In genomic region chr17:66413564-66414520, GRCh38 we compare ENCODE assay signal across 1 cellular context.
TF ChIP-seq lines count a peak whose summit lies in the region.

No MANE protein-coding gene starts in this region.

TF ChIP-seq in K562, 482 proteins besides CTCF, POLR2A, EP300 and RAD21 (continued from another document and continues in another):
- TF ChIP-seq CTCFL (IDR thresholded peaks at IDR 0.05; ENCODE audit: borderline replicate concordance, insufficient read depth, low read depth, low read length, poor library complexity, severe bottlenecking) (no peak), ZNF766 (CRISPR knock-in tag; conservative IDR thresholded peaks at IDR 0.05) (peak; percentile 73), TFAP4 (CRISPR knock-in tag; IDR thresholded peaks at IDR 0.05; ENCODE audit: borderline replicate concordance) (no peak), NELFE (IDR thresholded peaks at IDR 0.05; ENCODE audit: insufficient read depth, insufficient read length) (no peak), CHD2 (IDR thresholded peaks at IDR 0.05; ENCODE audit: low read depth, low read length) (peak; percentile 67; the same call in 1 of the 2 replicates), MYNN (IDR thresholded peaks at IDR 0.05) (no peak), MYNN (CRISPR knock-in tag; IDR thresholded peaks at IDR 0.05) (no peak), JUNB (CRISPR knock-in tag; conservative IDR thresholded peaks at IDR 0.05) (no peak), ATF7 (IDR thresholded peaks at IDR 0.05) (peak; percentile 65), ZNF592 (IDR thresholded peaks at IDR 0.05) (no peak), KDM2B (CRISPR knock-in tag; IDR thresholded peaks at IDR 0.05) (no peak), ZNF444 (CRISPR knock-in tag; IDR thresholded peaks at IDR 0.05) (no peak), POLR2AphosphoS2 (IDR thresholded peaks at IDR 0.05; ENCODE audit: low read length) (no peak), ZNF217 (CRISPR knock-in tag; IDR thresholded peaks at IDR 0.05) (no peak), RHOXF2B (CRISPR knock-in tag; conservative IDR thresholded peaks at IDR 0.05) (no peak), RFX5 (IDR thresholded peaks at IDR 0.05; ENCODE audit: low read depth, low read length) (no peak), RFX1 (IDR thresholded peaks at IDR 0.05) (peak; percentile 12; the same call in 1 of the 2 replicates), PPARD (CRISPR knock-in tag; IDR thresholded peaks at IDR 0.05) (no peak), CSDE1 (IDR thresholded peaks at IDR 0.05) (no peak), ETV1 (tag; conservative IDR thresholded peaks at IDR 0.05; ENCODE audit: low read depth) (no peak), SIX5 (IDR thresholded peaks at IDR 0.05; ENCODE audit: borderline replicate concordance in 1 of 2, insufficient read depth in 1 of 2, low read depth in 1 of 2, low read length in 2 of 2) (no peak), HNRNPK (IDR thresholded peaks at IDR 0.05; ENCODE audit: low read depth, low read length, poor library complexity, severe bottlenecking) (no peak), NFE2 (IDR thresholded peaks at IDR 0.05; ENCODE audit: low read depth) (no peak)
- TF ChIP-seq, protein P1, sequence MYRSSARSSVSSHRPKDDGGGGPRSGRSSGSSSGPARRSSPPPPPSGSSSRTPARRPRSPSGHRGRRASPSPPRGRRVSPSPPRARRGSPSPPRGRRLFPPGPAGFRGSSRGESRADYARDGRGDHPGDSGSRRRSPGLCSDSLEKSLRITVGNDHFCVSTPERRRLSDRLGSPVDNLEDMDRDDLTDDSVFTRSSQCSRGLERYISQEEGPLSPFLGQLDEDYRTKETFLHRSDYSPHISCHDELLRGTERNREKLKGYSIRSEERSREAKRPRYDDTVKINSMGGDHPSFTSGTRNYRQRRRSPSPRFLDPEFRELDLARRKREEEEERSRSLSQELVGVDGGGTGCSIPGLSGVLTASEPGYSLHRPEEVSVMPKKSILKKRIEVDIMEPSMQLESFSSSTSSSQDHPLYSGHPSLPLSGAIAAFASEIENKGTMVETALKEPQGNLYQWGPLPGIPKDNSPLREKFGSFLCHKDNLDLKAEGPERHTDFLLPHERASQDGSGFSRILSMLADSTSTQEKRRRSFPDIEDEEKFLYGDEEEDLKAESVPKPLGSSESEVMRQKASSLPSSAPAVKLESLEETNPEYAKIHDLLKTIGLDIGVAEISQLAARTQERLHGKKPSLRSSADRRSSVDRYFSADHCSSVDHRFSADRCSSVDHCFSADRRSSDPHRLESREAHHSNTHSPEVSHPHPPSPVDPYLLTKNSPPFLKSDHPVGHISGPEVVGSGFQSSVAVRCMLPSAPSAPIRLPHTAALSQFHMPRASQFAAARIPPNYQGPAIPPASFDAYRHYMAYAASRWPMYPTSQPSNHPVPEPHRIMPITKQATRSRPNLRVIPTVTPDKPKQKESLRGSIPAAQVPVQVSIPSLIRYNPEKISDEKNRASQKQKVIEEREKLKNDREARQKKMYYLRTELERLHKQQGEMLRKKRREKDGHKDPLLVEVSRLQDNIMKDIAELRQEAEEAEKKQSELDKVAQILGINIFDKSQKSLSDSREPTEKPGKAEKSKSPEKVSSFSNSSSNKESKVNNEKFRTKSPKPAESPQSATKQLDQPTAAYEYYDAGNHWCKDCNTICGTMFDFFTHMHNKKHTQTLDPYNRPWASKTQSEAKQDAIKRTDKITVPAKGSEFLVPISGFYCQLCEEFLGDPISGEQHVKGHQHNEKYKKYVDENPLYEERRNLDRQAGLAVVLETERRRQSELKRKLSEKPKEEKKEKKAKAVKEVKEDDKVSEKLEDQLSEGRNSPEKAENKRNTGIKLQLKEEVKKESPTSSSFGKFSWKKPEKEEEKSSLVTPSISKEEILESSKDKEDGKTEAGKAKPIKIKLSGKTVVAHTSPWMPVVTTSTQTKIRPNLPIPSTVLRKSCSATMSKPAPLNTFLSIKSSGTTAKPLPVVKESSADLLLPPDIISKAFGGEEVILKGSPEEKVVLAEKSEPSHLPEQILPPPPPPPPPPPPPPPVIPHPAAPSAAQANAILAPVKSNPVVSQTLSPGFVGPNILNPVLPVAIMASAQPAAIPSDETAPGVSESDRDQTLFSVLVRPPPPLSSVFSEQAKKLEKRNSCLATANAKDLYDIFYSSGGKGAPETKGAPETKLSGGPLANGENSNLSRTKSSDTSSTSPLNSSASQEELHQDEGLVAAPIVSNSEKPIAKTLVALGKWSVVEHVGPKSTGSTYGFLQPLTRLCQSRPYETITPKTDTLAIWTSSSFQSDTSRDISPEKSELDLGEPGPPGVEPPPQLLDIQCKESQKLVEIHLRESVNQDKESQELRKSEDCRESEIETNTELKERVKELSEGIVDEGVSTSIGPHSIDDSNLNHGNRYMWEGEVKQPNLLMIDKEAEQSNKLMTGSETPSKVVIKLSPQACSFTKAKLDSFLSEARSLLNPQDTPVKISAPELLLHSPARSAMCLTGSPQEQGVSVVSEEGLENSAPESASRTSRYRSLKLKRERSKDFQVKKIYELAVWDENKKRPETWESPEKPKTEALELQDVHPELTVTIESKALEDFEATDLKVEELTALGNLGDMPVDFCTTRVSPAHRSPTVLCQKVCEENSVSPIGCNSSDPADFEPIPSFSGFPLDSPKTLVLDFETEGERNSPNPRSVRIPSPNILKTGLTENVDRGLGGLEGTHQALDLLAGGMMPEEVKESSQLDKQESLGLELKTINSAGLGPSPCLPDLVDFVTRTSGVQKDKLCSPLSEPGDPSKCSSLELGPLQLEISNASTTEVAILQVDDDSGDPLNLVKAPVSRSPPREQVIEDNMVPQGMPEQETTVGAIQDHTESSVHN (IDR thresholded peaks at IDR 0.05; ENCODE audit: borderline replicate concordance in 1 of 2, low read depth in 1 of 2), result no peak
- TF ChIP-seq, protein P2, sequence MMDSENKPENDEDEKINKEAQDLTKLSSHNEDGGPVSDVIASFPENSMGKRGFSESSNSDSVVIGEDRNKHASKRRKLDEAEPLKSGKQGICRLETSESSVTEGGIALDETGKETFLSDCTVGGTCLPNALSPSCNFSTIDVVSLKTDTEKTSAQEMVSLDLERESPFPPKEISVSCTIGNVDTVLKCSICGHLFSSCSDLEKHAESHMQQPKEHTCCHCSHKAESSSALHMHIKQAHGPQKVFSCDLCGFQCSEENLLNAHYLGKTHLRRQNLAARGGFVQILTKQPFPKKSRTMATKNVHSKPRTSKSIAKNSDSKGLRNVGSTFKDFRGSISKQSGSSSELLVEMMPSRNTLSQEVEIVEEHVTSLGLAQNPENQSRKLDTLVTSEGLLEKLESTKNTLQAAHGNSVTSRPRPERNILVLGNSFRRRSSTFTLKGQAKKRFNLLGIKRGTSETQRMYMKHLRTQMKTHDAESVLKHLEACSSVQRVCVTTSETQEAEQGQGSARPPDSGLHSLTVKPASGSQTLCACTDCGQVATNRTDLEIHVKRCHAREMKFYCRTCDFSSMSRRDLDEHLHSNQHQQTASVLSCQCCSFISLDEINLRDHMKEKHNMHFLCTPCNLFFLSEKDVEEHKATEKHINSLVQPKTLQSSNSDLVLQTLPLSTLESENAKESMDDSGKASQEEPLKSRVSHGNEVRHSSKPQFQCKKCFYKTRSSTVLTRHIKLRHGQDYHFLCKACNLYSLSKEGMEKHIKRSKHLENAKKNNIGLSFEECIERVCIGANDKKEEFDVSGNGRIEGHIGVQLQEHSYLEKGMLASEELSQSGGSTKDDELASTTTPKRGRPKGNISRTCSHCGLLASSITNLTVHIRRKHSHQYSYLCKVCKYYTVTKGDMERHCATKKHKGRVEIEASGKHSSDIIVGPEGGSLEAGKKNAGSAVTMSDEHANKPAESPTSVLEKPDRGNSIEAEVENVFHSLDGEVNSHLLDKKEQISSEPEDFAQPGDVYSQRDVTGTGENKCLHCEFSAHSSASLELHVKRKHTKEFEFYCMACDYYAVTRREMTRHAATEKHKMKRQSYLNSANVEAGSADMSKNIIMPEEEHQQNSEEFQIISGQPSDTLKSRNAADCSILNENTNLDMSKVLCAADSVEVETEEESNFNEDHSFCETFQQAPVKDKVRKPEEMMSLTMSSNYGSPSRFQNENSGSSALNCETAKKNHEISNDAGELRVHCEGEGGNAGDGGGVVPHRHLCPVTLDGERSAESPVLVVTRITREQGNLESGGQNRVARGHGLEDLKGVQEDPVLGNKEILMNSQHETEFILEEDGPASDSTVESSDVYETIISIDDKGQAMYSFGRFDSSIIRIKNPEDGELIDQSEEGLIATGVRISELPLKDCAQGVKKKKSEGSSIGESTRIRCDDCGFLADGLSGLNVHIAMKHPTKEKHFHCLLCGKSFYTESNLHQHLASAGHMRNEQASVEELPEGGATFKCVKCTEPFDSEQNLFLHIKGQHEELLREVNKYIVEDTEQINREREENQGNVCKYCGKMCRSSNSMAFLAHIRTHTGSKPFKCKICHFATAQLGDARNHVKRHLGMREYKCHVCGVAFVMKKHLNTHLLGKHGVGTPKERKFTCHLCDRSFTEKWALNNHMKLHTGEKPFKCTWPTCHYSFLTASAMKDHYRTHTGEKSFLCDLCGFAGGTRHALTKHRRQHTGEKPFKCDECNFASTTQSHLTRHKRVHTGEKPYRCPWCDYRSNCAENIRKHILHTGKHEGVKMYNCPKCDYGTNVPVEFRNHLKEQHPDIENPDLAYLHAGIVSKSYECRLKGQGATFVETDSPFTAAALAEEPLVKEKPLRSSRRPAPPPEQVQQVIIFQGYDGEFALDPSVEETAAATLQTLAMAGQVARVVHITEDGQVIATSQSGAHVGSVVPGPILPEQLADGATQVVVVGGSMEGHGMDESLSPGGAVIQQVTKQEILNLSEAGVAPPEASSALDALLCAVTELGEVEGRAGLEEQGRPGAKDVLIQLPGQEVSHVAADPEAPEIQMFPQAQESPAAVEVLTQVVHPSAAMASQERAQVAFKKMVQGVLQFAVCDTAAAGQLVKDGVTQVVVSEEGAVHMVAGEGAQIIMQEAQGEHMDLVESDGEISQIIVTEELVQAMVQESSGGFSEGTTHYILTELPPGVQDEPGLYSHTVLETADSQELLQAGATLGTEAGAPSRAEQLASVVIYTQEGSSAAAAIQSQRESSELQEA (IDR thresholded peaks at IDR 0.05; ENCODE audit: low read depth), result no peak
- TF ChIP-seq, protein P3, sequence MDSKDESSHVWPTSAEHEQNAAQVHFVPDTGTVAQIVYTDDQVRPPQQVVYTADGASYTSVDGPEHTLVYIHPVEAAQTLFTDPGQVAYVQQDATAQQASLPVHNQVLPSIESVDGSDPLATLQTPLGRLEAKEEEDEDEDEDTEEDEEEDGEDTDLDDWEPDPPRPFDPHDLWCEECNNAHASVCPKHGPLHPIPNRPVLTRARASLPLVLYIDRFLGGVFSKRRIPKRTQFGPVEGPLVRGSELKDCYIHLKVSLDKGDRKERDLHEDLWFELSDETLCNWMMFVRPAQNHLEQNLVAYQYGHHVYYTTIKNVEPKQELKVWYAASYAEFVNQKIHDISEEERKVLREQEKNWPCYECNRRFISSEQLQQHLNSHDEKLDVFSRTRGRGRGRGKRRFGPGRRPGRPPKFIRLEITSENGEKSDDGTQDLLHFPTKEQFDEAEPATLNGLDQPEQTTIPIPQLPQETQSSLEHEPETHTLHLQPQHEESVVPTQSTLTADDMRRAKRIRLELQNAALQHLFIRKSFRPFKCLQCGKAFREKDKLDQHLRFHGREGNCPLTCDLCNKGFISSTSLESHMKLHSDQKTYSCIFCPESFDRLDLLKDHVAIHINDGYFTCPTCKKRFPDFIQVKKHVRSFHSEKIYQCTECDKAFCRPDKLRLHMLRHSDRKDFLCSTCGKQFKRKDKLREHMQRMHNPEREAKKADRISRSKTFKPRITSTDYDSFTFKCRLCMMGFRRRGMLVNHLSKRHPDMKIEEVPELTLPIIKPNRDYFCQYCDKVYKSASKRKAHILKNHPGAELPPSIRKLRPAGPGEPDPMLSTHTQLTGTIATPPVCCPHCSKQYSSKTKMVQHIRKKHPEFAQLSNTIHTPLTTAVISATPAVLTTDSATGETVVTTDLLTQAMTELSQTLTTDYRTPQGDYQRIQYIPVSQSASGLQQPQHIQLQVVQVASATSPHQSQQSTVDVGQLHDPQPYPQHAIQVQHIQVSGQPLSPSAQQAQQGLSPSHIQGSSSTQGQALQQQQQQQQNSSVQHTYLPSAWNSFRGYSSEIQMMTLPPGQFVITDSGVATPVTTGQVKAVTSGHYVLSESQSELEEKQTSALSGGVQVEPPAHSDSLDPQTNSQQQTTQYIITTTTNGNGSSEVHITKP (IDR thresholded peaks at IDR 0.05; ENCODE audit: partially characterized antibody), result peak; percentile 96
